ENCODE assay signal across 29 cellular contexts in the genomic region with DNA sequence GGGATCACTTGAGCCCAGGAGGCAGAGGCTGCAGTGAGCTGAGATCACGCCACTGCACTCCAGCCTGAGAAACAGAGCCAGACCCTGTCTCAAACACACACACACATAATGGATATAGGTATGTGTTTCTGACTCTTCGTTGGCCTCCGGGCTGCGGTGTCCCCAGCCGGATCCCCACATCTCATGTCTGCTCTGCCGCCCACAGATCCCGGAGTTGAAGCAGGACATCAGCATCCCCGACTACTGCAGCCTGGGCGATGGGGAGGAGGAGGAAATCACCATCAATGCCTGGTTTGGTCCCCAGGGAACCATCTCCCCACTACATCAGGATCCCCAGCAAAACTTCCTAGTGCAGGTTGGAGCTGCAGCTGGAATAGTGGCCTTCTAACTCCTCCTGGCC.
"Had no signal": no experiment of that assay in that cellular context is flagged by ENCODE, and none has a peak within 500 bp of the region (broad histone marks: within the 10 kb centered on the region; RNA-seq: fewer than 3 reads in every experiment).

No MANE protein-coding gene starts in this region.

- H3K27ac ChIP-seq: gastrocnemius medialis, left lung, parathyroid adenoma, psoas muscle, sigmoid colon, thyroid gland, upper lobe of left lung, VCaP had no signal

- H3K79me2 ChIP-seq: parathyroid adenoma had no signal

- H3K27ac Mint-ChIP-seq: activated T-helper 1 cell treated with anti-CD3 and anti-CD28 coated beads, Interleukin-12 subunit alpha, Interleukin-12 subunit beta, Interleukin-2, Interleukin-4 antibody, amounts not matched to agents 30 ng/mL and 10 ng/mL and 1 ng/mL, durations not matched to agents 14 hours and 24 hours and 36 hours; nephron progenitor cell; stimulated activated naive B cell treated with anti-CD40 and anti-IgM and Interleukin-4, amounts not matched to agents 10 μg/mL and 1 μg/mL and 100 μg/mL, for 72 hours had no signal

- H3K36me3 ChIP-seq: gastrocnemius medialis had no signal

- H2AFZ ChIP-seq: parathyroid adenoma had no signal

- DNase-seq: activated CD4-positive, CD25-positive, alpha-beta regulatory T cell treated with anti-CD3 and anti-CD28 coated beads, Interleukin-2, amount 50 U/mL, for 72 hours; activated effector memory CD4-positive, alpha-beta T cell treated with anti-CD3 and anti-CD28 coated beads, Interleukin-2, amount 50 U/mL, for 16 hours; activated naive CD4-positive, alpha-beta T cell treated with anti-CD3 and anti-CD28 coated beads, Interleukin-2, amount 50 U/mL, for 16 hours; activated T-cell treated with anti-CD3 and anti-CD28 coated beads for 4 hours; amygdala; caudate nucleus; cortex of kidney; effector memory CD8-positive, alpha-beta T cell; erythroblast; gastrocnemius medialis; glutamatergic neuron; left lung; nephron progenitor cell; occipital lobe; sigmoid colon; small intestine; stimulated activated CD4-positive, alpha-beta T cell treated with anti-CD3 and anti-CD28 coated beads, Interleukin-1b, Interleukin-23, amount 100 ng/mL, for 48 hours; stimulated activated CD4-positive, alpha-beta T cell treated with anti-CD3 and anti-CD28 coated beads, Interleukin-4, amount 100 ng/mL, for 4 hours; stimulated activated CD8-positive, alpha-beta memory T cell treated with anti-CD3 and anti-CD28 coated beads, Interleukin-4, amount 100 ng/mL, for 48 hours; stimulated activated naive B cell treated with anti-CD40 and anti-IgM and Interleukin-4, amounts not matched to agents 10 μg/mL and 1 μg/mL and 100 μg/mL, for 72 hours; stomach; T-helper 1 cell; thyroid gland; upper lobe of left lung had no signal

- H3K27me3 ChIP-seq: gastrocnemius medialis, left lung, sigmoid colon, stomach, thyroid gland, upper lobe of left lung had no signal

- H3K4me3 Mint-ChIP-seq: activated T-helper 1 cell treated with anti-CD3 and anti-CD28 coated beads, Interleukin-12 subunit alpha, Interleukin-12 subunit beta, Interleukin-2, Interleukin-4 antibody, amounts not matched to agents 30 ng/mL and 10 ng/mL and 1 ng/mL, durations not matched to agents 14 hours and 24 hours and 36 hours; effector memory CD8-positive, alpha-beta T cell; nephron progenitor cell; stimulated activated naive B cell treated with anti-CD40 and anti-IgM and Interleukin-4, amounts not matched to agents 10 μg/mL and 1 μg/mL and 100 μg/mL, for 72 hours had no signal

- H3K9ac ChIP-seq: parathyroid adenoma had no signal

- H3K9me3 ChIP-seq: gastrocnemius medialis, left lung, psoas muscle, sigmoid colon, stomach, thyroid gland, upper lobe of left lung had no signal

- ATAC-seq: effector memory CD8-positive, alpha-beta T cell; gastrocnemius medialis; left lung; psoas muscle; stimulated activated naive B cell treated with anti-CD40 and anti-IgM and Interleukin-4, amounts not matched to agents 10 μg/mL and 1 μg/mL and 100 μg/mL, for 72 hours had no signal

- H3K4me3 ChIP-seq: gastrocnemius medialis, left lung, lung, psoas muscle, sigmoid colon, stomach, thyroid gland, upper lobe of left lung had no signal

- H3K27me3 Mint-ChIP-seq: effector memory CD8-positive, alpha-beta T cell; stimulated activated naive B cell treated with anti-CD40 and anti-IgM and Interleukin-4, amounts not matched to agents 10 μg/mL and 1 μg/mL and 100 μg/mL, for 72 hours had no signal

- H3K9me3 Mint-ChIP-seq: activated T-helper 1 cell treated with anti-CD3 and anti-CD28 coated beads, Interleukin-12 subunit alpha, Interleukin-12 subunit beta, Interleukin-2, Interleukin-4 antibody, amounts not matched to agents 30 ng/mL and 10 ng/mL and 1 ng/mL, durations not matched to agents 14 hours and 24 hours and 36 hours; effector memory CD8-positive, alpha-beta T cell; nephron progenitor cell; stimulated activated naive B cell treated with anti-CD40 and anti-IgM and Interleukin-4, amounts not matched to agents 10 μg/mL and 1 μg/mL and 100 μg/mL, for 72 hours had no signal
